8 cellular contexts compared by ENCODE assay signal in the genomic region with DNA sequence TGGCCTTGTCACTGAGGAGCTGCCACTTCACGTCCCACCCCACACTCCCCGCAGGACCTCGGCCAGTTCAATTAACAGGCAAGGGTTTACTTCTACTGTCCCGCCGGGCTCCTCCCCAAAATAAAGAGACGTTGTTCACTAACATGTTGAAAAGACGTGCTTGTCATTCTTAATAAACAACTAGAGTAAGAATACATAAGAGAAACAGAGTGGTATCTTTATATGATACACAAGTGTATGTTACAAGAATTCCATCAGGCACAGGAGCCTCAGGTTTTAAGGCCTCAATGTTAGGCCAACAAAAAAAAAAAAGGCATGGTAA. TPM values are rescaled to one million over a fixed set of nuclear protein-coding genes. Genes with fewer than 3 reads are reported as not detected.
DNase-seq lines count a peak whose midpoint lies in the region; ATAC-seq, FAIRE-seq and TF ChIP-seq lines count a peak whose summit lies in the region.

No MANE protein-coding gene starts in this region.

- H3K9me3 ChIP-seq in CD4-positive, CD25-positive, alpha-beta regulatory T cell (ENCODE audit: control insufficient read depth in 2 of 2, low read length in 2 of 2): no peaks in the 10 kb centered on the region
- H3K9me3 ChIP-seq in PC-3 (ENCODE audit: low read length) (no peaks in the 10 kb centered on the region), neuron (ENCODE audit: low read length) (no peaks in the 10 kb centered on the region)

- CTCF ChIA-PET in PC-3 (lab: Charles Lee): no interaction called here

- H3K4me1 Mint-ChIP-seq in CD4-positive, CD25-positive, alpha-beta regulatory T cell: peaks cover 0 to 47% (median 21%) of the 10 kb centered on the region in 4 donors
- peaks cover 21 to 28% of the 10 kb centered on the region in 2 donors for H3K4me1 Mint-ChIP-seq in effector memory CD8-positive, alpha-beta T cell (ENCODE audit: low read depth in 2 of 2)

- H4K20me1 ChIP-seq in PC-3 (ENCODE audit: low read length): 0 out of 2 replicates have a peak, but pooled peaks cover 13% of the 10 kb centered on the region

- H3F3A ChIP-seq in PC-3 (ENCODE audit: low read length, unreplicated experiment): peaks cover 10% of the 10 kb centered on the region

- no peaks in the 10 kb centered on the region for H3K27me3 Mint-ChIP-seq in CD4-positive, CD25-positive, alpha-beta regulatory T cell
- no peaks in the 10 kb centered on the region for H3K27me3 Mint-ChIP-seq in effector memory CD8-positive, alpha-beta T cell

- peaks cover 0 to 2% (median 0%) of the 10 kb centered on the region in 7 donors for H3K9me3 Mint-ChIP-seq in CD4-positive, CD25-positive, alpha-beta regulatory T cell
- H3K9me3 Mint-ChIP-seq in effector memory CD8-positive, alpha-beta T cell: no peaks in the 10 kb centered on the region

- peak overlapping the region; percentile 96; the same call in 1 of the 2 replicates for H3K9ac ChIP-seq in PC-3 (ENCODE audit: low read length)

- H2AFZ ChIP-seq in PC-3 (ENCODE audit: low read length) (peak overlapping the region; percentile 56), neuron (ENCODE audit: low read depth, low read length) (no peak overlapping the region)

- peak overlapping the region; percentile 91 for H3K27ac ChIP-seq in CD4-positive, CD25-positive, alpha-beta regulatory T cell (ENCODE audit: insufficient read depth, low read length, poor library complexity, severe bottlenecking)
- H3K27ac ChIP-seq in PC-3 (ENCODE audit: low read length): peak overlapping the region; percentile 31; the same call in 1 of the 2 replicates

- peak overlapping the region; percentile 80 for H3K4me3 ChIP-seq in CD4-positive, CD25-positive, alpha-beta regulatory T cell (ENCODE audit: low read depth, low read length)
- peak overlapping the region; percentile 83; the same call in 1 of the 2 replicates for H3K4me3 ChIP-seq in PC-3 (ENCODE audit: low read length)
- peak overlapping the region; percentile 63 for H3K4me3 ChIP-seq in neuron (ENCODE audit: low read length)

- H3K36me3 ChIP-seq in CD4-positive, CD25-positive, alpha-beta regulatory T cell (ENCODE audit: control insufficient read depth, insufficient read depth, low read length): peaks cover 61% of the 10 kb centered on the region
- H3K36me3 ChIP-seq in PC-3 (ENCODE audit: low read depth, low read length): peaks cover 74% of the 10 kb centered on the region
- peaks cover 66% of the 10 kb centered on the region for H3K36me3 ChIP-seq in neuron (ENCODE audit: insufficient read depth, low read length)

- peak overlapping the region; percentile 97 to 99 (median 99) for H3K27ac Mint-ChIP-seq in CD4-positive, CD25-positive, alpha-beta regulatory T cell
- H3K27ac Mint-ChIP-seq in effector memory CD8-positive, alpha-beta T cell: peak overlapping the region; percentile 98 to 99

- intact Hi-C loops in PC-3 (cut with micrococcal nuclease): no loop called here

- H3K4me3 Mint-ChIP-seq in CD4-positive, CD25-positive, alpha-beta regulatory T cell: peak overlapping the region; percentile 81 to 95 (median 92)
- H3K4me3 Mint-ChIP-seq in effector memory CD8-positive, alpha-beta T cell: peak overlapping the region; percentile 88 to 97

- peak overlapping the region; percentile 97 for H3K4me2 ChIP-seq in PC-3 (ENCODE audit: low read length)

- H3K4me1 ChIP-seq in CD4-positive, CD25-positive, alpha-beta regulatory T cell (ENCODE audit: control insufficient read depth, insufficient read depth, low read length, poor library complexity, severe bottlenecking): peaks cover 20% of the 10 kb centered on the region
- H3K4me1 ChIP-seq in PC-3 (ENCODE audit: insufficient read depth, low read length) (peaks cover 33% of the 10 kb centered on the region), neuron (ENCODE audit: insufficient read depth, low read length) (peaks cover 19% of the 10 kb centered on the region)

- peaks cover 47% of the 10 kb centered on the region for H3K79me2 ChIP-seq in PC-3 (ENCODE audit: low read length)

- no peak for DNase-seq in CD4-positive, CD25-positive, alpha-beta regulatory T cell
- DNase-seq in PC-3: no peak
- DNase-seq in effector memory CD8-positive, alpha-beta T cell: no peak
- no peak for DNase-seq in RCC 7860 (ENCODE audit: low spot score)
- no peak for DNase-seq in SKM-1 treated with dmso at 0.1 percent for 144 hours (lab: John Stamatoyannopoulos, UW; ENCODE audit: unreplicated experiment)
- DNase-seq in NCI-H146 treated with DMSO at 0.1 percent for 48 hours (lab: John Stamatoyannopoulos, UW; ENCODE audit: unreplicated experiment): no peak

- H3K9me2 ChIP-seq in PC-3 (replicated peaks; ENCODE audit: low read length): no peaks in the 10 kb centered on the region

- no peaks in the 10 kb centered on the region for H3K27me3 ChIP-seq in CD4-positive, CD25-positive, alpha-beta regulatory T cell (ENCODE audit: control insufficient read depth, insufficient read depth, low read length)
- no peaks in the 10 kb centered on the region for H3K27me3 ChIP-seq in PC-3 (ENCODE audit: low read length)
- no peaks in the 10 kb centered on the region for H3K27me3 ChIP-seq in neuron (ENCODE audit: insufficient read depth, low read length)

- ATAC-seq in CD4-positive, CD25-positive, alpha-beta regulatory T cell (ENCODE audit: low read depth in 2 of 2): no peak
- ATAC-seq in PC-3 (no peak; the same call in 1 of the 2 replicates), GM21423 (IDR thresholded peaks at IDR 0.05; ENCODE audit: unreplicated experiment) (no peak)
- ATAC-seq in effector memory CD8-positive, alpha-beta T cell (replicated peaks): no peak

- FAIRE-seq in RCC 7860 (lab: Jason Lieb, UNC): no peak

- POLR2A ChIA-PET in PC-3 (lab: Charles Lee; ENCODE audit: unreplicated experiment): interaction anchor here (0.5 to 0.6 kb wide), 8 partner anchors 10 to 321 kb away, joined by 3 to 26 read pairs (median 4); a partner anchor contains a TSS

- TF ChIP-seq CTCF in PC-3 (conservative IDR thresholded peaks at IDR 0.05; ENCODE audit: low read depth, low read length): no peak

- no TSS peak for BruUV-seq in PC-3 (replicated peaks; lab: Mats Ljungman, UMichigan)

- H3K36me3 Mint-ChIP-seq in CD4-positive, CD25-positive, alpha-beta regulatory T cell: peaks cover 18% of the 10 kb centered on the region
- peaks cover 83% of the 10 kb centered on the region for H3K36me3 Mint-ChIP-seq in effector memory CD8-positive, alpha-beta T cell (ENCODE audit: insufficient read depth)

RNA-seq across cellular contexts. Expression of a gene that starts 0.3 kb away (rescaled TPM):
- total RNA-seq in CD4-positive, CD25-positive, alpha-beta regulatory T cell: 78.4 TPM
- 10 to 100 TPM; 58.6 to 81.3 (median 73.0) TPM for polyA plus RNA-seq in CD4-positive, CD25-positive, alpha-beta regulatory T cell
- total RNA-seq in PC-3 (2014; rRNA removed): 532 and 576 TPM in 2 replicates

RNA-seq across cellular contexts. Expression of a gene that starts 7.6 kb away (rescaled TPM):
- 57.8 TPM for total RNA-seq in CD4-positive, CD25-positive, alpha-beta regulatory T cell
- polyA plus RNA-seq in CD4-positive, CD25-positive, alpha-beta regulatory T cell: 100 to 1,000 TPM; 155 to 179 (median 162) TPM
- 191 and 211 TPM in 2 replicates for total RNA-seq in PC-3 (2014; rRNA removed)

RNA-seq across cellular contexts. Expression of a gene that starts 11.1 kb away (rescaled TPM):
- total RNA-seq in CD4-positive, CD25-positive, alpha-beta regulatory T cell: 22.2 TPM
- polyA plus RNA-seq in CD4-positive, CD25-positive, alpha-beta regulatory T cell: 10 to 100 TPM; 30.0 to 40.8 (median 32.1) TPM
- 37.2 and 43.3 TPM in 2 replicates for total RNA-seq in PC-3 (2014; rRNA removed)

RNA-seq across cellular contexts. Expression of a gene that starts 22.3 kb away (rescaled TPM):
- total RNA-seq in CD4-positive, CD25-positive, alpha-beta regulatory T cell: 208 TPM
- 100 to 1,000 TPM in 3 of 4 donors, 10 to 100 TPM in 1; 74.0 to 117 (median 112) TPM for polyA plus RNA-seq in CD4-positive, CD25-positive, alpha-beta regulatory T cell
- 92.7 and 117 TPM in 2 replicates for total RNA-seq in PC-3 (2014; rRNA removed)

RNA-seq across cellular contexts. Expression of a gene that starts 39.5 kb away (rescaled TPM):
- 39.2 TPM for total RNA-seq in CD4-positive, CD25-positive, alpha-beta regulatory T cell
- polyA plus RNA-seq in CD4-positive, CD25-positive, alpha-beta regulatory T cell: 10 to 100 TPM; 19.5 to 29.9 (median 24.4) TPM
- total RNA-seq in PC-3 (2014; rRNA removed): 44.5 and 50.1 TPM in 2 replicates
